Comparison of ENCODE assay signal across 1 cellular context in the genomic region with DNA sequence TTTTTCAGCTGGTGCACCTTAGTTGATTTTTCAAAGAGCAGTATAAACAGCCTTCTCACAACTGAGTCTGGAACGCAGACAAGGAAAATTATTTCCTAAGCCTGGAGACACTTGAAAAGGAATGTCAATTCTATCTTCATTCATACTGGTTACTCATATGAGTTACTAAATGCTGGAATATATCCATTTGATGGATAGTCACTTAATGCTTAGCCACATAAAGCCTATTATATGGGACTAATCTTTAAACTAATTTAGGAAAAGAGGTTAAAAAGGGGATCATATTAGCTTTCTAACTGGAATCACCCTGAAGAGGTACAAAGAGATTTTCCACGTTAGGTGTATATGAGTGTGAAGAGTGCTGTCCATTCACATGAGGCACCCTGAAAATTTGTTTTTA.
TF ChIP-seq lines count a peak whose summit lies in the region.

No MANE protein-coding gene starts in this region.

TF ChIP-seq in HCT116, 20 proteins besides CTCF, POLR2A, EP300 and RAD21 (continued from another document):
- no peak for TF ChIP-seq FOSL1 (IDR thresholded peaks at IDR 0.05; ENCODE audit: low read depth)
- TF ChIP-seq CEBPB (IDR thresholded peaks at IDR 0.05; ENCODE audit: low read depth): no peak
- TF ChIP-seq EZH2 (IDR thresholded peaks at IDR 0.05): no peak
- TF ChIP-seq, protein P1, sequence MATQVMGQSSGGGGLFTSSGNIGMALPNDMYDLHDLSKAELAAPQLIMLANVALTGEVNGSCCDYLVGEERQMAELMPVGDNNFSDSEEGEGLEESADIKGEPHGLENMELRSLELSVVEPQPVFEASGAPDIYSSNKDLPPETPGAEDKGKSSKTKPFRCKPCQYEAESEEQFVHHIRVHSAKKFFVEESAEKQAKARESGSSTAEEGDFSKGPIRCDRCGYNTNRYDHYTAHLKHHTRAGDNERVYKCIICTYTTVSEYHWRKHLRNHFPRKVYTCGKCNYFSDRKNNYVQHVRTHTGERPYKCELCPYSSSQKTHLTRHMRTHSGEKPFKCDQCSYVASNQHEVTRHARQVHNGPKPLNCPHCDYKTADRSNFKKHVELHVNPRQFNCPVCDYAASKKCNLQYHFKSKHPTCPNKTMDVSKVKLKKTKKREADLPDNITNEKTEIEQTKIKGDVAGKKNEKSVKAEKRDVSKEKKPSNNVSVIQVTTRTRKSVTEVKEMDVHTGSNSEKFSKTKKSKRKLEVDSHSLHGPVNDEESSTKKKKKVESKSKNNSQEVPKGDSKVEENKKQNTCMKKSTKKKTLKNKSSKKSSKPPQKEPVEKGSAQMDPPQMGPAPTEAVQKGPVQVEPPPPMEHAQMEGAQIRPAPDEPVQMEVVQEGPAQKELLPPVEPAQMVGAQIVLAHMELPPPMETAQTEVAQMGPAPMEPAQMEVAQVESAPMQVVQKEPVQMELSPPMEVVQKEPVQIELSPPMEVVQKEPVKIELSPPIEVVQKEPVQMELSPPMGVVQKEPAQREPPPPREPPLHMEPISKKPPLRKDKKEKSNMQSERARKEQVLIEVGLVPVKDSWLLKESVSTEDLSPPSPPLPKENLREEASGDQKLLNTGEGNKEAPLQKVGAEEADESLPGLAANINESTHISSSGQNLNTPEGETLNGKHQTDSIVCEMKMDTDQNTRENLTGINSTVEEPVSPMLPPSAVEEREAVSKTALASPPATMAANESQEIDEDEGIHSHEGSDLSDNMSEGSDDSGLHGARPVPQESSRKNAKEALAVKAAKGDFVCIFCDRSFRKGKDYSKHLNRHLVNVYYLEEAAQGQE (IDR thresholded peaks at IDR 0.05; ENCODE audit: low read depth): no peak
- no peak for TF ChIP-seq SRF (IDR thresholded peaks at IDR 0.05; ENCODE audit: low read depth)
- TF ChIP-seq, protein P2, sequence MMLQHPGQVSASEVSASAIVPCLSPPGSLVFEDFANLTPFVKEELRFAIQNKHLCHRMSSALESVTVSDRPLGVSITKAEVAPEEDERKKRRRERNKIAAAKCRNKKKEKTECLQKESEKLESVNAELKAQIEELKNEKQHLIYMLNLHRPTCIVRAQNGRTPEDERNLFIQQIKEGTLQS (IDR thresholded peaks at IDR 0.05): no peak
- TF ChIP-seq, protein P3, sequence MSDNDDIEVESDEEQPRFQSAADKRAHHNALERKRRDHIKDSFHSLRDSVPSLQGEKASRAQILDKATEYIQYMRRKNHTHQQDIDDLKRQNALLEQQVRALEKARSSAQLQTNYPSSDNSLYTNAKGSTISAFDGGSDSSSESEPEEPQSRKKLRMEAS (IDR thresholded peaks at IDR 0.05): no peak
- no peak for TF ChIP-seq YY1 (IDR thresholded peaks at IDR 0.05; ENCODE audit: extremely low read depth, insufficient replicate concordance, low read depth, low read length)
- TF ChIP-seq, protein P4, sequence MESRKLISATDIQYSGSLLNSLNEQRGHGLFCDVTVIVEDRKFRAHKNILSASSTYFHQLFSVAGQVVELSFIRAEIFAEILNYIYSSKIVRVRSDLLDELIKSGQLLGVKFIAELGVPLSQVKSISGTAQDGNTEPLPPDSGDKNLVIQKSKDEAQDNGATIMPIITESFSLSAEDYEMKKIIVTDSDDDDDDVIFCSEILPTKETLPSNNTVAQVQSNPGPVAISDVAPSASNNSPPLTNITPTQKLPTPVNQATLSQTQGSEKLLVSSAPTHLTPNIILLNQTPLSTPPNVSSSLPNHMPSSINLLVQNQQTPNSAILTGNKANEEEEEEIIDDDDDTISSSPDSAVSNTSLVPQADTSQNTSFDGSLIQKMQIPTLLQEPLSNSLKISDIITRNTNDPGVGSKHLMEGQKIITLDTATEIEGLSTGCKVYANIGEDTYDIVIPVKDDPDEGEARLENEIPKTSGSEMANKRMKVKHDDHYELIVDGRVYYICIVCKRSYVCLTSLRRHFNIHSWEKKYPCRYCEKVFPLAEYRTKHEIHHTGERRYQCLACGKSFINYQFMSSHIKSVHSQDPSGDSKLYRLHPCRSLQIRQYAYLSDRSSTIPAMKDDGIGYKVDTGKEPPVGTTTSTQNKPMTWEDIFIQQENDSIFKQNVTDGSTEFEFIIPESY (IDR thresholded peaks at IDR 0.05; ENCODE audit: extremely low read depth, insufficient replicate concordance, low read length): no peak
- TF ChIP-seq ZNF274 (IDR thresholded peaks at IDR 0.05; ENCODE audit: low read depth, low read length): no peak
